In the genomic region with DNA sequence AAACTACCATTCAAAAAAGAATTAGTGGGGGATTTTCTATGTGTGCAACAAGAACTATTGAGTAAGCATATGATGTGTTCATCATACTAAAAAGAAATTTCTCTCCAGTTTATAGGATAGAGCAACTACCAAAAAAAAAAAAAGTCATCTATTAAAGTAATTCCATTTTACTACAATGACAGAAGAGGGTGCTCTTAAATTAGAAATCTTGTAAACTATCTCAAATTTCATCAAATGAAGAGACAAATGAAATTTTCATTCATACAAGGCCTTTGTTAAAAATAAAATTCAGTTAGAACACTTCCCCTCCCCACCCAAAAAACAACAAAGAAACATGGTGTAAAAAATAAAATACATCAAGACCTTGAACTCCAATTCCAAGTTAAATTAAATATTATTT, we compare ENCODE assay signal across 30 cellular contexts.
DNase-seq lines count a peak whose midpoint lies in the region; ATAC-seq and TF ChIP-seq lines count a peak whose summit lies in the region.
"Had no signal": no experiment of that assay in that cellular context is flagged by ENCODE, and none has a peak within 500 bp of the region (broad histone marks: within the 10 kb centered on the region; RNA-seq: fewer than 3 reads in every experiment).

No MANE protein-coding gene starts in this region.

- no peaks in the 10 kb centered on the region for H3K36me3 ChIP-seq in IMR-90 (ENCODE audit: control insufficient read depth, insufficient read depth, low read length)
- H3K36me3 ChIP-seq: gastrocnemius medialis, left lung, ovary, right atrium auricular region, thoracic aorta had no signal

- H4K20me1 ChIP-seq in IMR-90 (ENCODE audit: insufficient read depth, low read length): no peaks in the 10 kb centered on the region

- no peak overlapping the region for H2AK5ac ChIP-seq in IMR-90 (ENCODE audit: low read depth, low read length)

- H3K4me2 ChIP-seq in IMR-90 (ENCODE audit: low read depth, low read length): no peak overlapping the region

- no peak overlapping the region for H3K23ac ChIP-seq in IMR-90 (ENCODE audit: low read depth, low read length)

- H2BK120ac ChIP-seq in IMR-90 (ENCODE audit: low read depth, low read length): no peak overlapping the region

- H4K8ac ChIP-seq in IMR-90 (ENCODE audit: low read depth in 2 of 2, low read length in 2 of 2): no peak overlapping the region

- no peak for TF ChIP-seq POLR2A in IMR-90 (IDR thresholded peaks at IDR 0.05; ENCODE audit: low read depth, low read length)

- H4K91ac ChIP-seq in IMR-90 (ENCODE audit: insufficient read depth, low read depth, low read length): no peak overlapping the region

- no peak overlapping the region for H2AK9ac ChIP-seq in IMR-90 (replicated peaks; ENCODE audit: low read depth, low read length, poor library complexity)

- DNase-seq in AG10803 (ENCODE audit: low read depth): peak; percentile 6
- peak; percentile 15 for DNase-seq in IMR-90
- DNase-seq in cardiac fibroblast (ENCODE audit: low read depth in 2 of 2): peak; percentile 36 to 42
- DNase-seq in myocyte (ENCODE audit: low read depth): peak; percentile 36
- DNase-seq in GM13976 (ENCODE audit: low spot score): no peak
- DNase-seq in KBM-7: no peak
- DNase-seq: activated CD4-positive, alpha-beta T cell treated with anti-CD3 and anti-CD28 coated beads, Interleukin-2, amount 50 U/mL, for 48 hours; activated CD8-positive, alpha-beta memory T cell treated with anti-CD3 and anti-CD28 coated beads, Interleukin-2, amount 50 U/mL, for 4 hours; CD4-positive, CD25-positive, alpha-beta regulatory T cell; effector memory CD4-positive, alpha-beta T cell; erythroblast; gastrocnemius medialis; H9; hippocampal formation; immature natural killer cell; left lung; NCI-H1105; NCI-H2029; NCI-H345; NCI-H748 treated with DMSO at 0.1 percent for 48 hours; ovary; stimulated activated CD4-positive, alpha-beta T cell treated with anti-CD3 and anti-CD28 coated beads, Interleukin-4, amount 100 ng/mL, for 4 hours; stimulated activated naive CD4-positive, alpha-beta T cell treated with Interleukin-2 at 50 U/mL for 16 hours; T1000 had no signal

- H3K9ac ChIP-seq in IMR-90 (ENCODE audit: low read depth, low read length): no peak overlapping the region

- H3K4ac ChIP-seq in IMR-90 (ENCODE audit: low read depth, low read length): no peak overlapping the region

- H3K9me1 ChIP-seq in IMR-90 (ENCODE audit: insufficient read depth, low read length): no peaks in the 10 kb centered on the region

- POLR2A ChIA-PET in IMR-90 (lab: Charles Lee; ENCODE audit: unreplicated experiment): no interaction called here

- no peaks in the 10 kb centered on the region for H3K4me1 ChIP-seq in IMR-90 (ENCODE audit: control insufficient read depth, insufficient read depth, low read length)
- H3K4me1 ChIP-seq: gastrocnemius medialis, left lung, right atrium auricular region had no signal

- H3K9me3 ChIP-seq in IMR-90 (ENCODE audit: control insufficient read depth, insufficient read depth, low read length): no peaks in the 10 kb centered on the region
- H3K9me3 ChIP-seq: gastrocnemius medialis, left lung, ovary, right atrium auricular region, thoracic aorta had no signal

- dilution Hi-C loops in IMR-90 (cut with HindIII; ENCODE audit: low sequenced_read_pairs, unreplicated experiment): no loop called here

- no peak overlapping the region for H3K4me3 ChIP-seq in AG10803 (ENCODE audit: low read length)
- H3K4me3 ChIP-seq in IMR-90 (ENCODE audit: insufficient read depth, low read depth, low read length): no peak overlapping the region
- H3K4me3 ChIP-seq in cardiac fibroblast (replicated peaks in 1 of 2; ENCODE audit: low read depth in 2 of 2, low read length in 2 of 2): no peak overlapping the region
- H3K4me3 ChIP-seq: gastrocnemius medialis, left lung, ovary, right atrium auricular region, thoracic aorta had no signal

- ATAC-seq in IMR-90 (ENCODE audit: low read depth) (no peak), GM19351 (IDR thresholded peaks at IDR 0.05; ENCODE audit: unreplicated experiment) (no peak)
- ATAC-seq: activated T-helper 17 cell treated with anti-CD3 and anti-CD28 coated beads, Interleukin-2, amount 50 U/mL, for 72 hours; gastrocnemius medialis; left lung; natural killer cell treated with Interleukin-12 subunit alpha and Interleukin-12 subunit beta and Interleukin-15 and Interleukin-18, amount 100 ng/mL, for 72 hours had no signal

- no peaks in the 10 kb centered on the region for H3K79me1 ChIP-seq in IMR-90 (ENCODE audit: low read depth in 1 of 2, low read length in 2 of 2)

- TF ChIP-seq CTCF in AG10803 (conservative IDR thresholded peaks at IDR 0.05; ENCODE audit: low read length): peak; percentile 33; the same call in 1 of the 2 replicates
- TF ChIP-seq CTCF in IMR-90 (conservative IDR thresholded peaks at IDR 0.05; ENCODE audit: low read depth, low read length): peak; percentile 50
- TF ChIP-seq CTCF in cardiac fibroblast (IDR thresholded peaks at IDR 0.05; ENCODE audit: low read depth, low read length): no peak
- TF ChIP-seq CTCF in GM13976 (IDR thresholded peaks at IDR 0.05; ENCODE audit: borderline replicate concordance, control extremely low read depth, extremely low read depth, insufficient read depth, missing control alignments): no peak

- no peak overlapping the region for H2AFZ ChIP-seq in IMR-90 (replicated peaks; ENCODE audit: low read length, poor library complexity)

- BruUV-seq in IMR-90 (replicated peaks; lab: Mats Ljungman, UMichigan): no TSS peak

- TF ChIP-seq RAD21 in IMR-90 (IDR thresholded peaks at IDR 0.05; ENCODE audit: low read length): peak; percentile 54

- H4K5ac ChIP-seq in IMR-90 (ENCODE audit: low read depth, low read length): no peak overlapping the region

- H3K18ac ChIP-seq in IMR-90 (ENCODE audit: low read depth, low read length): no peak overlapping the region

- no peak overlapping the region for H3K27ac ChIP-seq in IMR-90 (ENCODE audit: insufficient read depth, low read length)
- H3K27ac ChIP-seq: gastrocnemius medialis, left lung, ovary, right atrium auricular region, RWPE1, thoracic aorta had no signal

- intact Hi-C loops in IMR-90 (cut with micrococcal nuclease): loop anchor here (10.0 kb wide), 1 partner anchor 1234 kb away; no protein-coding TSS in a partner anchor

- CTCF ChIA-PET in IMR-90 (lab: Yijun Ruan, JAX): no interaction called here

- H3K14ac ChIP-seq in IMR-90 (replicated peaks; ENCODE audit: low read depth, low read length): no peak overlapping the region

- H2BK5ac ChIP-seq in IMR-90 (ENCODE audit: low read depth, low read length, poor library complexity, severe bottlenecking): no peak overlapping the region

- H2BK15ac ChIP-seq in IMR-90 (ENCODE audit: low read depth, low read length): no peak overlapping the region

- no peaks in the 10 kb centered on the region for H3K27me3 ChIP-seq in IMR-90 (ENCODE audit: control insufficient read depth, insufficient read depth, low read length)
- H3K27me3 ChIP-seq: gastrocnemius medialis, left lung, ovary, right atrium auricular region had no signal

- no peak overlapping the region for H2BK20ac ChIP-seq in IMR-90 (ENCODE audit: low read depth, low read length)

- in situ Hi-C loops in IMR-90 (cut with MboI; ENCODE audit: low sequenced_read_pairs) (no loop called here), GM13976 (cut with MboI; ENCODE audit: low sequenced_read_pairs, unreplicated experiment) (no loop called here), KBM-7 (cut with MboI; ENCODE audit: low pct_unique_long_range_greater_than_20kb, low sequenced_read_pairs) (no loop called here)

- H3K56ac ChIP-seq in IMR-90 (ENCODE audit: extremely low read depth, insufficient read depth, low read length): no peak overlapping the region

TF ChIP-seq in IMR-90, 13 proteins besides CTCF, POLR2A, EP300 and RAD21:
- TF ChIP-seq MAZ (IDR thresholded peaks at IDR 0.05; ENCODE audit: borderline replicate concordance, low read depth, low read length) (no peak), SMC3 (IDR thresholded peaks at IDR 0.05; ENCODE audit: low read depth, low read length) (peak; percentile 47; the same call in 1 of the 2 replicates)

Comparison
In these comparisons a context has a peak if more than half of its experiments do, and no peak if none do; other contexts are left out.
1. DNase-seq: peak in AG10803 (single experiment), IMR-90 (single experiment), cardiac fibroblast (2 of 2) and myocyte (single experiment); none in GM13976 (single experiment) and KBM-7 (single experiment).
2. CTCF ChIP-seq: peak in AG10803 (single experiment) and IMR-90 (single experiment); none in cardiac fibroblast (single experiment) and GM13976 (single experiment).